Comparison of ENCODE assay signal across 18 cellular contexts in genomic region chr19:7520131-7521051, GRCh38. TPM values are rescaled to one million over a fixed set of nuclear protein-coding genes. Genes with fewer than 3 reads are reported as not detected.
DNase-seq lines count a peak whose midpoint lies in the region; ATAC-seq and TF ChIP-seq lines count a peak whose summit lies in the region.
"Had no signal": no experiment of that assay in that cellular context is flagged by ENCODE, and none has a peak within 500 bp of the region (broad histone marks: within the 10 kb centered on the region; RNA-seq: fewer than 3 reads in every experiment).

No MANE protein-coding gene starts in this region.

- H3K4me1 ChIP-seq in left ventricle myocardium inferior: peaks cover 58% of the 10 kb centered on the region
- H3K4me1 ChIP-seq in heart right ventricle: peaks cover 12 to 40% (median 26%) of the 10 kb centered on the region in 9 donors
- peaks cover 21% of the 10 kb centered on the region for H3K4me1 ChIP-seq in mesenchymal stem cell (ENCODE audit: control insufficient read depth, insufficient read depth, low read depth, low read length)
- H3K4me1 ChIP-seq in CD8-positive, alpha-beta memory T cell (ENCODE audit: insufficient read depth, low read length): peaks cover 22% of the 10 kb centered on the region

- H3K9me3 ChIP-seq in left ventricle myocardium inferior (replicated peaks) (no peaks in the 10 kb centered on the region), heart right ventricle (no peaks in the 10 kb centered on the region), mesenchymal stem cell (ENCODE audit: control insufficient read depth, low read length) (no peaks in the 10 kb centered on the region)
- H3K9me3 ChIP-seq in CD8-positive, alpha-beta memory T cell (ENCODE audit: low read length): no peaks in the 10 kb centered on the region
- H3K9me3 ChIP-seq: A549, Caco-2 had no signal

- H3K4me3 Mint-ChIP-seq in CD8-positive, alpha-beta memory T cell: peak overlapping the region in 1 of 7 donors; percentile 46
- H3K4me3 Mint-ChIP-seq: CD14-positive monocyte had no signal

- H3K27me3 Mint-ChIP-seq in CD8-positive, alpha-beta memory T cell: peaks cover 8 to 13% of the 10 kb centered on the region in 2 donors

- peaks cover 0 to 1% (median 0%) of the 10 kb centered on the region in 5 donors for H3K9me3 Mint-ChIP-seq in CD8-positive, alpha-beta memory T cell
- H3K9me3 Mint-ChIP-seq: H9, IgD-negative memory B cell had no signal

- peak overlapping the region; percentile 12 for H4K8ac ChIP-seq in mesenchymal stem cell (ENCODE audit: low read length)

- H3K79me1 ChIP-seq in mesenchymal stem cell (replicated peaks; ENCODE audit: low read length, poor library complexity, severe bottlenecking): peaks cover 46% of the 10 kb centered on the region

- H4K91ac ChIP-seq in mesenchymal stem cell (ENCODE audit: low read length): peak overlapping the region; percentile 34

- H3K23ac ChIP-seq in mesenchymal stem cell (ENCODE audit: low read length in 2 of 2): no peak overlapping the region

- 90 to 93% methylated on average over 51 of the region's 51 CpGs for WGBS in heart right ventricle, 2 donors
- WGBS in mesenchymal stem cell: 95% methylated on average over 51 of the region's 51 CpGs

- DNase-seq in left ventricle myocardium inferior: no peak
- DNase-seq in heart right ventricle: no peak
- peak; percentile 54 for DNase-seq in globus pallidus (ENCODE audit: low spot score)
- no peak for DNase-seq in mesenchymal stem cell
- no peak for DNase-seq in CD8-positive, alpha-beta memory T cell
- no peak for DNase-seq in activated CD4-positive, CD25-positive, alpha-beta regulatory T cell treated with anti-CD3 and anti-CD28 coated beads, Interleukin-2, amount 50 U/mL, for 72 hours
- DNase-seq: Caco-2, DMS53, H9, NCI-H1436 treated with DMSO at 0.1 percent for 48 hours, NCI-H345, NCI-H526 treated with DMSO at 0.1 percent for 48 hours, PC-3 had no signal

- H3K4me2 ChIP-seq in mesenchymal stem cell (ENCODE audit: low read length, poor library complexity, severe bottlenecking): no peak overlapping the region
- H3K4me2 ChIP-seq: A549 had no signal

- no peak overlapping the region for H2BK120ac ChIP-seq in mesenchymal stem cell (ENCODE audit: low read depth, low read length)

- H3K27ac ChIP-seq in left ventricle myocardium inferior (replicated peaks) (peak overlapping the region; percentile 33), heart right ventricle (no peak overlapping the region), mesenchymal stem cell (ENCODE audit: low read length, poor library complexity, severe bottlenecking) (no peak overlapping the region), temporal lobe (ENCODE audit: low read depth, low read length) (peak overlapping the region; percentile 46)
- H3K27ac ChIP-seq in CD8-positive, alpha-beta memory T cell (ENCODE audit: low read depth, low read length): no peak overlapping the region
- H3K27ac ChIP-seq: A549 had no signal

- POLR2A ChIA-PET in CD8-positive, alpha-beta memory T cell (lab: Charles Lee): interaction anchor here (0.6 kb wide), 1 partner anchor 507 kb away, joined by 6 read pairs; no protein-coding TSS in a partner anchor

- CTCF ChIA-PET in CD8-positive, alpha-beta memory T cell (lab: Charles Lee): interaction anchor here (0.6 to 4.5 kb wide), 2 partner anchors 13 to 15 kb away, joined by 3 to 35 read pairs; partner anchors contain the start of gene PNPLA6

- no peak overlapping the region for H2AK5ac ChIP-seq in mesenchymal stem cell (ENCODE audit: low read length, severe bottlenecking)

- no peak overlapping the region for H2AFZ ChIP-seq in mesenchymal stem cell (ENCODE audit: low read depth, low read length)

- peaks cover 26 to 30% (median 29%) of the 10 kb centered on the region in 3 donors for H3K4me1 Mint-ChIP-seq in CD8-positive, alpha-beta memory T cell

- H2BK5ac ChIP-seq in mesenchymal stem cell (ENCODE audit: low read depth, low read length, poor library complexity, severe bottlenecking): no peak overlapping the region

- no peak overlapping the region for H3K9ac ChIP-seq in mesenchymal stem cell (ENCODE audit: low read length)

- H2BK15ac ChIP-seq in mesenchymal stem cell (ENCODE audit: low read depth, poor library complexity, severe bottlenecking): peak overlapping the region; percentile 36

- H3K36me3 ChIP-seq in left ventricle myocardium inferior (peaks cover 20% of the 10 kb centered on the region), heart right ventricle (peaks cover 0 to 29% (median 3%) of the 10 kb centered on the region in 9 donors), mesenchymal stem cell (ENCODE audit: control insufficient read depth in 1 of 2, insufficient read depth in 2 of 2, low read depth in 1 of 2, low read length in 2 of 2) (peaks cover 23 to 30% of the 10 kb centered on the region in 2 experiments)
- no peaks in the 10 kb centered on the region for H3K36me3 ChIP-seq in CD8-positive, alpha-beta memory T cell (ENCODE audit: insufficient read depth, low read length)

- no peak overlapping the region for H3K4ac ChIP-seq in mesenchymal stem cell (ENCODE audit: low read depth in 1 of 2, low read length in 2 of 2)

- no peak overlapping the region for H3K27ac Mint-ChIP-seq in CD8-positive, alpha-beta memory T cell
- H3K27ac Mint-ChIP-seq: H9 had no signal

- no peaks in the 10 kb centered on the region for H3K27me3 ChIP-seq in left ventricle myocardium inferior (ENCODE audit: low read depth)
- H3K27me3 ChIP-seq in heart right ventricle: peaks cover 0 to 12% (median 0%) of the 10 kb centered on the region in 7 donors
- H3K27me3 ChIP-seq in mesenchymal stem cell (ENCODE audit: control insufficient read depth in 1 of 2, insufficient read depth in 1 of 2, low read length in 2 of 2): no peaks in the 10 kb centered on the region
- H3K27me3 ChIP-seq in CD8-positive, alpha-beta memory T cell (ENCODE audit: insufficient read depth, low read length, poor library complexity, severe bottlenecking): no peaks in the 10 kb centered on the region

- no peak for TF ChIP-seq CTCF in left ventricle myocardium inferior (IDR thresholded peaks at IDR 0.05; ENCODE audit: borderline replicate concordance)
- TF ChIP-seq CTCF in heart right ventricle (IDR thresholded peaks at IDR 0.05): no peak

- H3K18ac ChIP-seq in mesenchymal stem cell (ENCODE audit: low read depth in 1 of 2, low read length in 2 of 2): no peak overlapping the region

- no peak for ATAC-seq in heart right ventricle
- ATAC-seq in GM18909 (IDR thresholded peaks at IDR 0.05; ENCODE audit: poor library complexity, unreplicated experiment): no peak
- ATAC-seq: A549, PC-3 had no signal

- no peak overlapping the region for H3K14ac ChIP-seq in mesenchymal stem cell (ENCODE audit: low read length in 2 of 2)

- H3K4me3 ChIP-seq in left ventricle myocardium inferior (no peak overlapping the region), heart right ventricle (no peak overlapping the region), mesenchymal stem cell (ENCODE audit: insufficient read depth in 1 of 2, low read depth in 1 of 2, low read length in 2 of 2) (no peak overlapping the region)
- no peak overlapping the region for H3K4me3 ChIP-seq in CD8-positive, alpha-beta memory T cell (ENCODE audit: low read length)
- H3K4me3 ChIP-seq: A549 had no signal

- H2BK12ac ChIP-seq in mesenchymal stem cell (ENCODE audit: low read length in 2 of 2): no peak overlapping the region

- intact Hi-C loops in left ventricle myocardium inferior (cut with micrococcal nuclease): no loop called here
- intact Hi-C loops in heart right ventricle (cut with DNase I): loop anchor here in 3 of 10 donors (5.0 to 10.0 kb wide), 2 partner anchors 33 to 126 kb away; partner anchors contain the start of gene PEX11G (in 2 of the 3)

- peaks cover 0 to 2% (median 0%) of the 10 kb centered on the region in 3 donors for H3K36me3 Mint-ChIP-seq in CD8-positive, alpha-beta memory T cell
- H3K36me3 Mint-ChIP-seq: IgD-negative memory B cell had no signal

RNA-seq across cellular contexts. Expression of gene MCOLN1, which starts 2.0 kb away (rescaled TPM):
- total RNA-seq in left ventricle myocardium inferior (16.8 TPM), heart right ventricle (10 to 100 TPM; 10.4 to 29.1 (median 13.4) TPM), temporal lobe (5.2 TPM)
- 10 to 100 TPM; 20.8 to 34.9 TPM for polyA plus RNA-seq in heart right ventricle
- 37.2 TPM for polyA plus RNA-seq in mesenchymal stem cell (2013, experiment 1 of 2)
- polyA plus RNA-seq in mesenchymal stem cell (2013, experiment 2 of 2): 35.0 TPM
- total RNA-seq in CD8-positive, alpha-beta memory T cell: 10 to 100 TPM; 19.4 to 19.6 TPM
- polyA plus RNA-seq in CD8-positive, alpha-beta memory T cell: 11.6 TPM

RNA-seq across cellular contexts. Expression of gene ZNF358, which starts 4.5 kb away (rescaled TPM):
- total RNA-seq in left ventricle myocardium inferior (88.5 TPM), heart right ventricle (100 to 1,000 TPM in 1 of 10 donors, 10 to 100 TPM in 9; 67.7 to 104 (median 76.5) TPM), temporal lobe (17.2 TPM)
- 100 to 1,000 TPM in 1 of 2 donors, 10 to 100 TPM in 1; 61.4 to 167 TPM for polyA plus RNA-seq in heart right ventricle
- polyA plus RNA-seq in mesenchymal stem cell (2013, experiment 1 of 2): 104 TPM
- 105 TPM for polyA plus RNA-seq in mesenchymal stem cell (2013, experiment 2 of 2)
- total RNA-seq in CD8-positive, alpha-beta memory T cell: 1 to 10 TPM; 7.6 to 8.9 TPM
- polyA plus RNA-seq in CD8-positive, alpha-beta memory T cell: 2.5 TPM

RNA-seq across cellular contexts. Expression of gene PNPLA6, which starts 15.1 kb away (rescaled TPM):
- total RNA-seq in left ventricle myocardium inferior (52.7 TPM), heart right ventricle (10 to 100 TPM; 33.9 to 73.8 (median 41.6) TPM), temporal lobe (36.4 TPM)
- polyA plus RNA-seq in heart right ventricle: 10 to 100 TPM; 34.1 to 57.0 TPM
- polyA plus RNA-seq in mesenchymal stem cell (2013, experiment 1 of 2): 65.6 TPM
- polyA plus RNA-seq in mesenchymal stem cell (2013, experiment 2 of 2): 65.2 TPM
- total RNA-seq in CD8-positive, alpha-beta memory T cell: 100 to 1,000 TPM; 112 to 117 TPM
- 17.1 TPM for polyA plus RNA-seq in CD8-positive, alpha-beta memory T cell

RNA-seq across cellular contexts. Expression of gene PEX11G, which starts 31.6 kb away (rescaled TPM):
- total RNA-seq in left ventricle myocardium inferior: 1.2 TPM
- 1 to 10 TPM in 9 of 10 donors, under 1 TPM in 1; 0.95 to 2.4 (median 1.9) TPM for total RNA-seq in heart right ventricle
- polyA plus RNA-seq in heart right ventricle: 1 to 10 TPM; 1.2 to 3.9 TPM
- polyA plus RNA-seq in mesenchymal stem cell (2013, experiment 1 of 2): 0.87 TPM
- 0.90 TPM for polyA plus RNA-seq in mesenchymal stem cell (2013, experiment 2 of 2)
- total RNA-seq in temporal lobe: 0.25 TPM
- total RNA-seq in CD8-positive, alpha-beta memory T cell: under 1 TPM; 0.94 to 0.95 TPM
- 1.7 TPM for polyA plus RNA-seq in CD8-positive, alpha-beta memory T cell

Comparison
In these comparisons a context has a peak if more than half of its experiments do, and no peak if none do; other contexts are left out.
1. H3K27ac ChIP-seq: peak in left ventricle myocardium inferior (single experiment) and temporal lobe (single experiment); none in heart right ventricle (0 of 10), mesenchymal stem cell (single experiment) and CD8-positive, alpha-beta memory T cell (single experiment).